ENCODE assay signal across 28 cellular contexts in the genomic region with DNA sequence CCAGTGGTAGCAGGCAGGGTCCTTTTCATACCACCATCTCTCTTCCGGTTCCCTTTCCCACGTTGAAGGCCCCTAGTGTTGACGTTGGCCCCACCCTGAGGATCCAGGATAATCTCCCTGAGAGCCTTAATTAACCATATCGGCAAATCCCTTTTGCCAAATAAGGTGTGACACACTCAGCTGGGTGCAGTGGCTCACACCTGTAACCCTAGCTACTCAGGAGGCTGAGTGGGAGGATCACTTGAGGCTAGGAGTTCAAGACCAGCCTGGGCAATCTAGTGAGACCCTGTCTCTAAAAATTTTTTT. TPM values are rescaled to one million over a fixed set of nuclear protein-coding genes. Genes with fewer than 3 reads are reported as not detected.
"Had no signal": no experiment of that assay in that cellular context is flagged by ENCODE, and none has a peak within 500 bp of the region (broad histone marks: within the 10 kb centered on the region; RNA-seq: fewer than 3 reads in every experiment).

No MANE protein-coding gene starts in this region.

- DNase-seq: cortex of kidney; dorsolateral prefrontal cortex; effector CD4-positive, alpha-beta T cell; head of caudate nucleus; left ventricle myocardium superior; mesenchymal stem cell; mucosa of descending colon; naive B cell; occipital lobe; ovary; psoas muscle; right cardiac atrium; sigmoid colon; stimulated activated CD4-positive, alpha-beta T cell treated with anti-CD3 and anti-CD28 coated beads, Interleukin-4, amount 100 ng/mL, for 4 hours; stimulated activated naive CD8-positive, alpha-beta T cell treated with anti-CD3 and anti-CD28 coated beads, Interleukin-15, Interleukin-2, amounts not matched to agents 100 U/mL and 50 U/mL, for 24 hours; substantia nigra; testis; tibial artery; upper lobe of left lung had no signal

- H3K4me1 ChIP-seq: psoas muscle, sigmoid colon, testis, tibial artery, upper lobe of left lung had no signal

- H3K27me3 ChIP-seq: dorsolateral prefrontal cortex, ovary, sigmoid colon, testis, upper lobe of left lung had no signal

- H3K36me3 ChIP-seq: ovary, sigmoid colon, tibial artery, upper lobe of left lung had no signal

- ATAC-seq: left ventricle myocardium superior; mucosa of descending colon; natural killer cell treated with Interleukin-12 subunit alpha and Interleukin-12 subunit beta and Interleukin-15 and Interleukin-18, amount 100 ng/mL, for 72 hours; psoas muscle; right cardiac atrium; stimulated activated memory B cell treated with anti-CD40 and anti-IgM and Interleukin-4, amounts not matched to agents 10 μg/mL and 1 μg/mL and 100 μg/mL, for 72 hours; stimulated activated naive CD8-positive, alpha-beta T cell treated with anti-CD3 and anti-CD28 coated beads, Interleukin-15, Interleukin-2, amounts not matched to agents 100 U/mL and 50 U/mL, for 24 hours had no signal

- H3K27ac ChIP-seq: dorsolateral prefrontal cortex, ovary, psoas muscle, sigmoid colon, testis, tibial artery, upper lobe of left lung had no signal

- H3K4me3 ChIP-seq: dorsolateral prefrontal cortex, lung, mucosa of descending colon, ovary, psoas muscle, sigmoid colon, testis, tibial artery, upper lobe of left lung had no signal

- FAIRE-seq: frontal cortex, keratinocyte, urothelium cell line had no signal

- H3K9me3 ChIP-seq: mucosa of descending colon, ovary, psoas muscle, sigmoid colon, testis, tibial artery, upper lobe of left lung had no signal

RNA-seq across cellular contexts. Expression of a gene that starts 2.8 kb away (rescaled TPM):
- total RNA-seq: glomerular endothelial cell; natural killer cell treated with Interleukin-12 subunit alpha and Interleukin-12 subunit beta and Interleukin-15 and Interleukin-18, amount 100 ng/mL, for 72 hours; renal cortical epithelial cell had no signal
- polyA plus RNA-seq: keratinocyte had no signal

RNA-seq across cellular contexts. Expression of a gene that starts 33.0 kb away (rescaled TPM):
- total RNA-seq: mesothelial cell of epicardium had no signal
